In genomic region chr12:131610891-131611290, GRCh38 we compare ENCODE assay signal across 25 cellular contexts.
DNase-seq lines count a peak whose midpoint lies in the region; ATAC-seq, FAIRE-seq and TF ChIP-seq lines count a peak whose summit lies in the region.
"Had no signal": no experiment of that assay in that cellular context is flagged by ENCODE, and none has a peak within 500 bp of the region (broad histone marks: within the 10 kb centered on the region; RNA-seq: fewer than 3 reads in every experiment).

No MANE protein-coding gene starts in this region.

- BruUV-seq in HepG2 (replicated peaks; lab: Mats Ljungman, UMichigan) = no TSS peak

- H2AFZ ChIP-seq in HepG2 (ENCODE audit: low read length) (no peak overlapping the region), osteoblast (ENCODE audit: low read length) (no peak overlapping the region)

- TF ChIP-seq RAD21 in HepG2 (CRISPR knock-in tag; IDR thresholded peaks at IDR 0.05) = no peak

- no peak for TF ChIP-seq CTCF in HepG2 (CRISPR knock-in tag; IDR thresholded peaks at IDR 0.05)
- TF ChIP-seq CTCF in right lobe of liver (IDR thresholded peaks at IDR 0.05) = no peak
- no peak for TF ChIP-seq CTCF in osteoblast (IDR thresholded peaks at IDR 0.05; ENCODE audit: extremely low read depth, low read depth, low read length)
- TF ChIP-seq CTCF in spleen (IDR thresholded peaks at IDR 0.05 in 8 of 11, conservative IDR thresholded peaks at IDR 0.05 in 3 of 11) = no peak

- no peak overlapping the region for H3K27ac ChIP-seq in HepG2 (ENCODE audit: extremely low read length, insufficient read depth, low read length)
- no peak overlapping the region for H3K27ac ChIP-seq in right lobe of liver
- H3K27ac ChIP-seq in osteoblast (ENCODE audit: low read depth, low read length) = no peak overlapping the region
- H3K27ac ChIP-seq in spleen = no peak overlapping the region
- H3K27ac ChIP-seq: 22Rv1; A549; BLaER1 treated with 17β-estradiol and CSF1 and Interleukin-3, amounts not matched to agents 10 nM and 100 nM; C4-2B had no signal

- H3K79me2 ChIP-seq in HepG2 (ENCODE audit: insufficient read depth, low read length) (no peaks in the 10 kb centered on the region), osteoblast (ENCODE audit: insufficient read depth, low read length) (no peaks in the 10 kb centered on the region)

- H3K36me3 ChIP-seq in HepG2 (replicated peaks in 1 of 2; ENCODE audit: control insufficient read depth in 1 of 2, insufficient read depth in 2 of 2, low read length in 2 of 2) = no peaks in the 10 kb centered on the region
- no peaks in the 10 kb centered on the region for H3K36me3 ChIP-seq in right lobe of liver
- no peaks in the 10 kb centered on the region for H3K36me3 ChIP-seq in osteoblast (ENCODE audit: insufficient read depth, low read length)
- no peaks in the 10 kb centered on the region for H3K36me3 ChIP-seq in spleen
- H3K36me3 ChIP-seq: BLaER1 treated with 17β-estradiol and CSF1 and Interleukin-3, amounts not matched to agents 10 nM and 100 nM had no signal

- H4K20me1 ChIP-seq in HepG2 (ENCODE audit: insufficient read depth, low read length) (no peaks in the 10 kb centered on the region), osteoblast (ENCODE audit: insufficient read depth, low read length) (no peaks in the 10 kb centered on the region)

- in situ Hi-C loops in HepG2 (cut with HindIII; ENCODE audit: extremely low pct_ligation_motif_present, low pct_unique_long_range_greater_than_20kb) = loop anchor here (10.0 to 25.0 kb wide), 2 partner anchors 224 to 401 kb away; no protein-coding TSS in a partner anchor

- DNase-seq in HepG2 (ENCODE audit: low spot score) = no peak
- DNase-seq in right lobe of liver = no peak
- DNase-seq in osteoblast (ENCODE audit: insufficient read length, low spot score, missing footprints) = peak; percentile 35
- peak; percentile 58 for DNase-seq in spleen
- DNase-seq: AML-193; CD4-positive, alpha-beta memory T cell; CD8-positive, alpha-beta memory T cell; COR-L47; DMS 273 treated with DMSO at 0.1 percent for 48 hours; DMS153; DMS53; DMS79; DND-41; EL; GDM1 had no signal

- WGBS in HepG2 (ENCODE audit: low lambda C conversion rate) = 32% methylated on average over 8 of the region's 11 CpGs
- no CpG with 5 or more reads among the region's 11 CpGs for WGBS in right lobe of liver (ENCODE audit: insufficient coverage, low coverage, low lambda C conversion rate, missing lambda C conversion rate)
- 74 to 89% (median 84%) methylated on average over 11 of the region's 11 CpGs for WGBS in spleen, 5 donors

- H3K4me2 ChIP-seq in HepG2 (ENCODE audit: low read depth, low read length) = no peak overlapping the region
- H3K4me2 ChIP-seq in osteoblast (ENCODE audit: insufficient read depth, low read length) = no peak overlapping the region
- H3K4me2 ChIP-seq: A549; BLaER1 treated with 17β-estradiol and CSF1 and Interleukin-3, amounts not matched to agents 10 nM and 100 nM had no signal

- ATAC-seq in HepG2 (no peak), right lobe of liver (no peak), GM18511 (IDR thresholded peaks at IDR 0.05; ENCODE audit: unreplicated experiment) (no peak), GM19324 (IDR thresholded peaks at IDR 0.05; ENCODE audit: low FRiP score, unreplicated experiment) (no peak)
- ATAC-seq: A549, GM12878 had no signal

- FAIRE-seq in HepG2 (lab: Jason Lieb, UNC) = no peak
- FAIRE-seq: A549, GM12878, GM12892, GM18507, GM19239 had no signal

- H3K9ac ChIP-seq in HepG2 (ENCODE audit: insufficient read depth, low read depth, low read length) = no peak overlapping the region
- H3K9ac ChIP-seq: BLaER1 treated with 17β-estradiol and CSF1 and Interleukin-3, amounts not matched to agents 10 nM and 100 nM had no signal

- no peaks in the 10 kb centered on the region for H3K4me1 ChIP-seq in HepG2 (ENCODE audit: insufficient read depth, low read length)
- no peaks in the 10 kb centered on the region for H3K4me1 ChIP-seq in right lobe of liver
- no peaks in the 10 kb centered on the region for H3K4me1 ChIP-seq in osteoblast (ENCODE audit: insufficient read depth, low read length)
- peaks cover 0 to 29% (median 22%) of the 10 kb centered on the region in 6 donors for H3K4me1 ChIP-seq in spleen
- H3K4me1 ChIP-seq: A549 had no signal

- intact Hi-C loops in HepG2 (cut with micrococcal nuclease; ENCODE audit: unreplicated experiment) = no loop called here
- intact Hi-C loops in right lobe of liver (cut with DNase I) = no loop called here
- intact Hi-C loops in spleen (cut with DNase I; ENCODE audit: low total_unique reads) = no loop called here

- TF ChIP-seq EP300 in HepG2 (IDR thresholded peaks at IDR 0.05; ENCODE audit: low read depth in 2 of 2, low read length in 2 of 2) (no peak), HepG2 (CRISPR knock-in tag; IDR thresholded peaks at IDR 0.05; ENCODE audit: borderline replicate concordance) (no peak)

- CTCF ChIA-PET in HepG2 (lab: Yijun Ruan, JAX; ENCODE audit: low intra/inter-chr PET ratio, low total read pairs) = no interaction called here

- H3K9me3 ChIP-seq in HepG2 (ENCODE audit: low read length) (no peaks in the 10 kb centered on the region), right lobe of liver (no peaks in the 10 kb centered on the region), osteoblast (ENCODE audit: low read depth, low read length) (no peaks in the 10 kb centered on the region), spleen (no peaks in the 10 kb centered on the region)
- H3K9me3 ChIP-seq: A549 had no signal

- H3K4me3 ChIP-seq in HepG2 (replicated peaks in 1 of 3; ENCODE audit: insufficient read depth in 1 of 3, low read depth in 2 of 3, low read length in 3 of 3) = no peak overlapping the region
- no peak overlapping the region for H3K4me3 ChIP-seq in right lobe of liver
- no peak overlapping the region for H3K4me3 ChIP-seq in osteoblast (ENCODE audit: insufficient read depth, low read length)
- no peak overlapping the region for H3K4me3 ChIP-seq in spleen
- H3K4me3 ChIP-seq: A549; BLaER1 treated with 17β-estradiol and CSF1 and Interleukin-3, amounts not matched to agents 10 nM and 100 nM; GM12878 had no signal

- POLR2A ChIA-PET in HepG2 (lab: Yijun Ruan, JAX) = no interaction called here

- TF ChIP-seq POLR2A in HepG2 (IDR thresholded peaks at IDR 0.05; ENCODE audit: insufficient read depth in 1 of 2, low read depth in 2 of 2, low read length in 2 of 2) (no peak), right lobe of liver (IDR thresholded peaks at IDR 0.05) (no peak), spleen (IDR thresholded peaks at IDR 0.05) (no peak)

- H3K27me3 ChIP-seq in HepG2 (ENCODE audit: control insufficient read depth in 1 of 2, insufficient read depth in 2 of 2, low read length in 2 of 2) (peaks cover 14 to 85% of the 10 kb centered on the region in 2 experiments; a peak in 4 of 5 replicates), right lobe of liver (no peaks in the 10 kb centered on the region), osteoblast (ENCODE audit: insufficient read depth, low read length) (peaks cover 6% of the 10 kb centered on the region), spleen (replicated peaks in 1 of 7) (peaks cover 0 to 24% (median 0%) of the 10 kb centered on the region in 7 donors)

TF ChIP-seq in HepG2, 621 proteins besides CTCF, POLR2A, EP300 and RAD21:
- TF ChIP-seq POGK (CRISPR knock-in tag; conservative IDR thresholded peaks at IDR 0.05) = no peak
- no peak for TF ChIP-seq ZNF350 (CRISPR knock-in tag; IDR thresholded peaks at IDR 0.05; ENCODE audit: borderline replicate concordance, low read depth)
- 0 out of 2 replicates have a peak, but pooled peaks have one; percentile 36 for TF ChIP-seq EZH2 (conservative IDR thresholded peaks at IDR 0.05; ENCODE audit: low read depth, low read length)

Comparison
In these comparisons a context has a peak if more than half of its experiments do, and no peak if none do; other contexts are left out.
1. DNase-seq: peak in osteoblast (single experiment) and spleen (single experiment); none in HepG2 (single experiment) and right lobe of liver (0 of 3).